Comparison of ENCODE assay signal across 17 cellular contexts in the genomic region with DNA sequence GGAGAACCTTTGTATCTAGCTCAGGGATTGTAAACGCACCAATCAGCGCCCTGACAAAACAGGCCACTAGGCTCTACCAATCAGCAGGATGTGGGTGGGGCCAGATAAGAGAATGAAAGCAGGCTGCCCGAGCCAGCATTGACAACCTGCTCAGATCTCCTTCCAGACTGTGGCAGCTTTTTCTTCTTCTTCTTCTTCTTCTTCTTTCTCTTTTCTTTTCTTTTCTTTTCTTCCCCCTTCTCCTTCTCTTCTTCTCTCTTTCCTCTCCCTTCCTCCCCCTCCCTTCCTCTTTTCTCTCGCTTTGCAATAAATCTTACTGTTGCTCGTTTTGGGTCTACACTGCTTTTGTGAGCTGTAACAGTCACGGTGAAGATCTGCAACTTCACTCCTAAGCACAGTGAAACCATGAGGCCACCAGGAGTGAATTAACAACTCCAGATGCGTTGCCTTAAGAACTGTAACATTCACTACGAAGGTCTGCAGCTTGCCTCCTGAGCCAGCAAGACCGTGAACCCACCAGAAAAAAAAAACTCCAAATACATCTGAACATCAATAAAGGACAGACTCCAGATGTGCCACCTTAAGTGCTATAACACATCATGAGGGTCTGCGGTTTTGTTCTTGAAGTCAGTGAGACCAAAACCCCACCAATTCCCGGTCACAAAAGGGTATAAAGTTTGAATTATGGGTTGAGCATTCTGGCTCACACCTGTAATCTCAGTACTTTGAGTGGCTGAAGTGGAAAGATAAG. TPM values are rescaled to one million over a fixed set of nuclear protein-coding genes. Genes with fewer than 3 reads are reported as not detected.
DNase-seq lines count a peak whose midpoint lies in the region; ATAC-seq and TF ChIP-seq lines count a peak whose summit lies in the region.
"Had no signal": no experiment of that assay in that cellular context is flagged by ENCODE, and none has a peak within 500 bp of the region (broad histone marks: within the 10 kb centered on the region; RNA-seq: fewer than 3 reads in every experiment).

No MANE protein-coding gene starts in this region.

- no peaks in the 10 kb centered on the region for H3K36me3 ChIP-seq in psoas muscle (ENCODE audit: insufficient read depth in 1 of 2, low read depth in 1 of 2)
- H3K36me3 ChIP-seq: ovary, SJCRH30 had no signal

- no peaks in the 10 kb centered on the region for H3K9me3 ChIP-seq in psoas muscle
- H3K9me3 ChIP-seq: ovary, SJCRH30 had no signal

- POLR2A ChIA-PET in T-cell (lab: Charles Lee), result interaction anchor here in 1 of 2 donors (0.6 kb wide), 2 partner anchors 14 to 203 kb away, joined by 3 to 4 read pairs; no protein-coding TSS in a partner anchor

- H3K27ac Mint-ChIP-seq in T-cell, result peak overlapping the region; percentile 97
- peak overlapping the region; percentile 92 to 96 for H3K27ac Mint-ChIP-seq in effector memory CD8-positive, alpha-beta T cell
- H3K27ac Mint-ChIP-seq in glutamatergic neuron (ENCODE audit: unreplicated experiment), result no peak overlapping the region

- peak; percentile 50 for DNase-seq in stimulated activated CD4-positive, alpha-beta T cell treated with anti-CD3 and anti-CD28 coated beads, Interleukin-1b, Interleukin-23, amount 100 ng/mL, for 48 hours
- DNase-seq in stimulated activated CD4-positive, alpha-beta T cell treated with anti-CD3 and anti-CD28 coated beads, Interleukin-2, amount 100 ng/mL, for 48 hours, result no peak
- peak in 8 of 34 experiments; percentile 24 to 65 (median 39) for DNase-seq in T-cell
- peak in 1 of 3 experiments; percentile 43 for DNase-seq in effector memory CD8-positive, alpha-beta T cell
- no peak for DNase-seq in glutamatergic neuron
- no peak for DNase-seq in psoas muscle
- DNase-seq: AML-193; dorsolateral prefrontal cortex; foreskin melanocyte; NCI-H1105 treated with DMSO at 0.1 percent for 48 hours; NCI-H526; ovary; SJCRH30; stimulated activated CD4-positive, alpha-beta T cell treated with anti-CD3 and anti-CD28 coated beads, Interleukin-15, amount 100 ng/mL, for 24 hours had no signal

- TF ChIP-seq CTCF in glutamatergic neuron (IDR thresholded peaks at IDR 0.05; ENCODE audit: partially characterized antibody, unreplicated experiment) (no peak), psoas muscle (IDR thresholded peaks at IDR 0.05) (no peak)

- H3K4me1 Mint-ChIP-seq in T-cell (peaks cover 82 to 86% (median 84%) of the 10 kb centered on the region in 3 donors), glutamatergic neuron (ENCODE audit: low read depth, unreplicated experiment) (peaks cover 2% of the 10 kb centered on the region)
- peaks cover 54 to 71% of the 10 kb centered on the region in 2 donors for H3K4me1 Mint-ChIP-seq in effector memory CD8-positive, alpha-beta T cell (ENCODE audit: low read depth in 2 of 2)

- no peak overlapping the region for H3K4me3 ChIP-seq in psoas muscle
- H3K4me3 ChIP-seq: dorsolateral prefrontal cortex, ovary, SJCRH30 had no signal

- H3K36me3 Mint-ChIP-seq in T-cell, result peaks cover 3% of the 10 kb centered on the region
- H3K36me3 Mint-ChIP-seq in effector memory CD8-positive, alpha-beta T cell (ENCODE audit: insufficient read depth), result peaks cover 21% of the 10 kb centered on the region
- H3K36me3 Mint-ChIP-seq in glutamatergic neuron (ENCODE audit: unreplicated experiment), result peaks cover 5% of the 10 kb centered on the region

- peaks cover 9% of the 10 kb centered on the region for H3K4me1 ChIP-seq in psoas muscle

- no peaks in the 10 kb centered on the region for H3K27me3 ChIP-seq in psoas muscle (ENCODE audit: insufficient read depth in 3 of 3, low read length in 2 of 3)
- H3K27me3 ChIP-seq: dorsolateral prefrontal cortex, ovary, SJCRH30 had no signal

- CTCF ChIA-PET in T-cell (lab: Charles Lee), result interaction anchor here (0.6 to 1.3 kb wide), 6 partner anchors 14 to 202 kb away, joined by 3 to 5 read pairs (median 4); no protein-coding TSS in a partner anchor

- no peak overlapping the region for H3K27ac ChIP-seq in psoas muscle
- H3K27ac ChIP-seq: dorsolateral prefrontal cortex, HL-60, ovary, SJCRH30 had no signal

- intact Hi-C loops in psoas muscle (cut with DNase I), result no loop called here

- H3K27me3 Mint-ChIP-seq in T-cell (no peaks in the 10 kb centered on the region), glutamatergic neuron (ENCODE audit: unreplicated experiment) (peaks cover 4% of the 10 kb centered on the region)
- H3K27me3 Mint-ChIP-seq in effector memory CD8-positive, alpha-beta T cell, result no peaks in the 10 kb centered on the region

- H3K9me3 Mint-ChIP-seq in T-cell, result no peaks in the 10 kb centered on the region
- no peaks in the 10 kb centered on the region for H3K9me3 Mint-ChIP-seq in effector memory CD8-positive, alpha-beta T cell
- H3K9me3 Mint-ChIP-seq in glutamatergic neuron (ENCODE audit: unreplicated experiment), result peaks cover 2% of the 10 kb centered on the region

- 73 to 82% (median 74%) methylated on average over 9 to 11 of the region's 11 CpGs for WGBS in psoas muscle, 3 donors

- ATAC-seq in T-cell (replicated peaks in 1 of 4) (peak in 1 of 4 experiments; percentile 53), GM19467 (IDR thresholded peaks at IDR 0.05; ENCODE audit: unreplicated experiment) (no peak), psoas muscle (no peak), GM21737 (IDR thresholded peaks at IDR 0.05; ENCODE audit: unreplicated experiment) (no peak)
- peak; percentile 52 for ATAC-seq in effector memory CD8-positive, alpha-beta T cell (replicated peaks)

- H3K4me3 Mint-ChIP-seq in T-cell (peak overlapping the region; percentile 14 to 75 (median 47)), glutamatergic neuron (ENCODE audit: unreplicated experiment) (no peak overlapping the region)
- peak overlapping the region; percentile 68 to 77 for H3K4me3 Mint-ChIP-seq in effector memory CD8-positive, alpha-beta T cell

RNA-seq across cellular contexts. Expression of a gene that starts 19.6 kb away (rescaled TPM):
- total RNA-seq in T-cell, result 10 to 100 TPM; 40.3 to 60.9 (median 50.7) TPM
- 8.2 TPM for total RNA-seq in glutamatergic neuron (ENCODE audit: unreplicated experiment)
- 10 to 100 TPM; 10.2 to 62.0 (median 52.2) TPM for total RNA-seq in psoas muscle
- polyA plus RNA-seq in psoas muscle, result 100 to 1,000 TPM in 1 of 3 donors, 10 to 100 TPM in 2; 28.1 to 131 (median 33.4) TPM

RNA-seq across cellular contexts. Expression of a gene that starts 41.9 kb away (rescaled TPM):
- total RNA-seq in T-cell (10 to 100 TPM; 43.2 to 57.2 (median 47.1) TPM), glutamatergic neuron (ENCODE audit: unreplicated experiment) (23.8 TPM), psoas muscle (1 to 10 TPM; 1.9 to 3.1 (median 2.2) TPM)
- polyA plus RNA-seq in psoas muscle, result 1 to 10 TPM in 2 of 3 donors, under 1 TPM in 1; 0.74 to 1.1 (median 1.0) TPM
